Comparison of ENCODE assay signal across 15 cellular contexts in genomic region chr15:31464216-31465082, GRCh38.
DNase-seq lines count a peak whose midpoint lies in the region; ATAC-seq, FAIRE-seq and TF ChIP-seq lines count a peak whose summit lies in the region.
"Had no signal": no experiment of that assay in that cellular context is flagged by ENCODE, and none has a peak within 500 bp of the region (broad histone marks: within the 10 kb centered on the region; RNA-seq: fewer than 3 reads in every experiment).

No MANE protein-coding gene starts in this region.

- H3K23ac ChIP-seq in IMR-90 (ENCODE audit: low read depth, low read length), result no peak overlapping the region

- WGBS in IMR-90 (ENCODE audit: extremely low coverage in 2 of 2, insufficient read length in 1 of 2), 2 experiments, result 69% methylated on average over 4 of the region's 13 CpGs; no CpG with 5 or more reads in 1 of the 2 experiments
- 77 to 79% methylated on average over 13 of the region's 13 CpGs for WGBS in esophagus, 2 donors
- WGBS in small intestine, 3 donors, result 70 to 76% (median 75%) methylated on average over 13 of the region's 13 CpGs

- H3K9me3 Mint-ChIP-seq in activated CD4-positive, alpha-beta T cell treated with anti-CD3 and anti-CD28 coated beads, Interleukin-2, amount 10 ng/mL, durations not matched to agents 7 days and 5 days, result peaks cover 2% of the 10 kb centered on the region
- no peaks in the 10 kb centered on the region for H3K9me3 Mint-ChIP-seq in type B pancreatic cell

- H3K4me1 Mint-ChIP-seq in activated CD4-positive, alpha-beta T cell treated with anti-CD3 and anti-CD28 coated beads, Interleukin-2, amount 10 ng/mL, durations not matched to agents 7 days and 5 days, result peaks cover 8% of the 10 kb centered on the region
- H3K4me1 Mint-ChIP-seq in type B pancreatic cell (ENCODE audit: unreplicated experiment), result no peaks in the 10 kb centered on the region

- no peak overlapping the region for H4K8ac ChIP-seq in IMR-90 (ENCODE audit: low read depth in 2 of 2, low read length in 2 of 2)

- H3K4me2 ChIP-seq in IMR-90 (ENCODE audit: low read depth, low read length), result no peak overlapping the region

- H3K4me1 ChIP-seq in IMR-90 (ENCODE audit: control insufficient read depth, insufficient read depth, low read length) (no peaks in the 10 kb centered on the region; the same call in 1 of the 2 replicates), esophagus (ENCODE audit: control insufficient read depth in 2 of 2, insufficient read depth in 2 of 2, low read length in 1 of 2) (peaks cover 4 to 21% of the 10 kb centered on the region in 2 donors), small intestine (ENCODE audit: control insufficient read depth in 2 of 2, insufficient read depth in 1 of 2, low read depth in 1 of 2, low read length in 1 of 2) (peaks cover 4 to 11% of the 10 kb centered on the region in 2 donors)
- H3K4me1 ChIP-seq: prostate gland, upper lobe of left lung had no signal

- no peak overlapping the region for H3K9ac ChIP-seq in IMR-90 (ENCODE audit: low read depth, low read length)

- POLR2A ChIA-PET in activated CD4-positive, alpha-beta T cell treated with anti-CD3 and anti-CD28 coated beads, Interleukin-2, amount 10 ng/mL, durations not matched to agents 7 days and 5 days (lab: Charles Lee), result no interaction called here
- POLR2A ChIA-PET in IMR-90 (lab: Charles Lee; ENCODE audit: unreplicated experiment), result no interaction called here

- H3K18ac ChIP-seq in IMR-90 (ENCODE audit: low read depth, low read length), result no peak overlapping the region

- H2BK20ac ChIP-seq in IMR-90 (ENCODE audit: low read depth, low read length), result no peak overlapping the region

- H3K27ac ChIP-seq in IMR-90 (ENCODE audit: insufficient read depth, low read length), result no peak overlapping the region
- H3K27ac ChIP-seq in esophagus (ENCODE audit: low read depth in 2 of 2, low read length in 1 of 2), result peak overlapping the region; percentile 76 to 91
- peak overlapping the region; percentile 72 to 94 for H3K27ac ChIP-seq in small intestine (ENCODE audit: low read depth in 1 of 2, low read length in 1 of 2)
- H3K27ac ChIP-seq: prostate gland, SK-N-MC, upper lobe of left lung had no signal

- no peak overlapping the region for H2BK120ac ChIP-seq in IMR-90 (ENCODE audit: low read depth, low read length)

- no peak overlapping the region for H2BK5ac ChIP-seq in IMR-90 (ENCODE audit: low read depth, low read length, poor library complexity, severe bottlenecking)

- H3K36me3 ChIP-seq in IMR-90 (ENCODE audit: control insufficient read depth, insufficient read depth, low read length) (no peaks in the 10 kb centered on the region), esophagus (ENCODE audit: control insufficient read depth in 2 of 2, insufficient read depth in 2 of 2, low read length in 1 of 2) (no peaks in the 10 kb centered on the region), small intestine (ENCODE audit: control insufficient read depth in 2 of 2, insufficient read depth in 2 of 2, low read length in 2 of 2) (no peaks in the 10 kb centered on the region)
- H3K36me3 ChIP-seq: prostate gland, upper lobe of left lung had no signal

- TF ChIP-seq CTCF in IMR-90 (conservative IDR thresholded peaks at IDR 0.05; ENCODE audit: low read depth, low read length) (no peak), type B pancreatic cell (conservative IDR thresholded peaks at IDR 0.05) (no peak), omental fat pad (IDR thresholded peaks at IDR 0.05) (no peak)

- TF ChIP-seq POLR2A in IMR-90 (IDR thresholded peaks at IDR 0.05; ENCODE audit: low read depth, low read length), result no peak

- peak; percentile 2 for DNase-seq in activated CD4-positive, alpha-beta T cell treated with anti-CD3 and anti-CD28 coated beads for 1 hour
- DNase-seq in activated CD4-positive, alpha-beta T cell treated with anti-CD3 and anti-CD28 coated beads, Interleukin-2, amount 10 ng/mL, durations not matched to agents 7 days and 5 days, result no peak
- DNase-seq in IMR-90 (no peak), small intestine (no peak), type B pancreatic cell (ENCODE audit: extremely low spot score, unreplicated experiment) (no peak), omental fat pad (ENCODE audit: low spot score) (no peak), RCC 7860 (ENCODE audit: low spot score) (no peak)
- DNase-seq: NK-92 treated with Interleukin-12 subunit alpha and Interleukin-12 subunit beta, amount 100 ng/mL, for 24 hours; upper lobe of left lung had no signal

- no peak overlapping the region for H4K91ac ChIP-seq in IMR-90 (ENCODE audit: insufficient read depth, low read depth, low read length)

- H3K56ac ChIP-seq in IMR-90 (ENCODE audit: extremely low read depth, insufficient read depth, low read length), result no peak overlapping the region

- H3K4me3 ChIP-seq in IMR-90 (ENCODE audit: insufficient read depth, low read depth, low read length) (no peak overlapping the region), esophagus (ENCODE audit: low read depth in 1 of 2, low read length in 2 of 2) (no peak overlapping the region), small intestine (ENCODE audit: low read depth in 1 of 2, low read length in 2 of 2) (no peak overlapping the region)
- H3K4me3 ChIP-seq: prostate gland, SK-N-MC, upper lobe of left lung had no signal

- no peak overlapping the region for H4K5ac ChIP-seq in IMR-90 (ENCODE audit: low read depth, low read length)

- intact Hi-C loops in IMR-90 (cut with micrococcal nuclease), result no loop called here

- H3K79me1 ChIP-seq in IMR-90 (ENCODE audit: low read depth in 1 of 2, low read length in 2 of 2), result no peaks in the 10 kb centered on the region

- BruUV-seq in IMR-90 (replicated peaks; lab: Mats Ljungman, UMichigan), result no TSS peak

- H2AK5ac ChIP-seq in IMR-90 (ENCODE audit: low read depth, low read length), result peak overlapping the region; percentile 28; the same call in 1 of the 2 replicates

- H2BK15ac ChIP-seq in IMR-90 (ENCODE audit: low read depth, low read length), result no peak overlapping the region

- CTCF ChIA-PET in activated CD4-positive, alpha-beta T cell treated with anti-CD3 and anti-CD28 coated beads, Interleukin-2, amount 10 ng/mL, durations not matched to agents 7 days and 5 days (lab: Charles Lee), result interaction anchor here (0.8 to 2.7 kb wide), 4 partner anchors 8 to 24 kb away, joined by 3 to 10 read pairs (median 6); no protein-coding TSS in a partner anchor
- CTCF ChIA-PET in IMR-90 (lab: Yijun Ruan, JAX), result interaction anchor here (0.7 to 1.7 kb wide), 2 partner anchors 24 to 72 kb away, joined by 3 read pairs; no protein-coding TSS in a partner anchor

- peak overlapping the region; percentile 51 for H2AFZ ChIP-seq in IMR-90 (replicated peaks; ENCODE audit: low read length, poor library complexity)

- H4K20me1 ChIP-seq in IMR-90 (ENCODE audit: insufficient read depth, low read length), result no peaks in the 10 kb centered on the region

- no peak for TF ChIP-seq RAD21 in IMR-90 (IDR thresholded peaks at IDR 0.05; ENCODE audit: low read length)

- FAIRE-seq in small intestine (lab: Jason Lieb, UNC) (no peak), RCC 7860 (lab: Jason Lieb, UNC) (no peak)
- FAIRE-seq: HepG2, islet of Langerhans had no signal

- H3K9me3 ChIP-seq in IMR-90 (ENCODE audit: control insufficient read depth, insufficient read depth, low read length) (no peaks in the 10 kb centered on the region), esophagus (ENCODE audit: control insufficient read depth in 2 of 2, insufficient read depth in 1 of 2, low read depth in 1 of 2, low read length in 1 of 2) (no peaks in the 10 kb centered on the region), small intestine (ENCODE audit: control insufficient read depth, low read depth) (no peaks in the 10 kb centered on the region)
- H3K9me3 ChIP-seq: prostate gland, upper lobe of left lung had no signal

- H3K4me3 Mint-ChIP-seq in activated CD4-positive, alpha-beta T cell treated with anti-CD3 and anti-CD28 coated beads, Interleukin-2, amount 10 ng/mL, durations not matched to agents 7 days and 5 days, result no peak overlapping the region
- no peak overlapping the region for H3K4me3 Mint-ChIP-seq in type B pancreatic cell
- H3K4me3 Mint-ChIP-seq: activated naive CD8-positive, alpha-beta T cell had no signal

- peak overlapping the region; percentile 65 for H2AK9ac ChIP-seq in IMR-90 (replicated peaks; ENCODE audit: low read depth, low read length, poor library complexity)

- H3K27me3 ChIP-seq in IMR-90 (ENCODE audit: control insufficient read depth, insufficient read depth, low read length) (peaks cover 16% of the 10 kb centered on the region), esophagus (ENCODE audit: control insufficient read depth in 1 of 2, insufficient read depth in 2 of 2, low read length in 2 of 2) (no peaks in the 10 kb centered on the region), small intestine (ENCODE audit: control insufficient read depth in 2 of 2, insufficient read depth in 2 of 2, low read length in 2 of 2) (no peaks in the 10 kb centered on the region)
- H3K27me3 ChIP-seq: upper lobe of left lung had no signal

- H3K9me1 ChIP-seq in IMR-90 (ENCODE audit: insufficient read depth, low read length), result no peaks in the 10 kb centered on the region

- no peak overlapping the region for H3K14ac ChIP-seq in IMR-90 (replicated peaks; ENCODE audit: low read depth, low read length)

- peaks cover 4% of the 10 kb centered on the region for H3K36me3 Mint-ChIP-seq in activated CD4-positive, alpha-beta T cell treated with anti-CD3 and anti-CD28 coated beads, Interleukin-2, amount 10 ng/mL, durations not matched to agents 7 days and 5 days (ENCODE audit: low read depth)
- H3K36me3 Mint-ChIP-seq in type B pancreatic cell, result no peaks in the 10 kb centered on the region
- H3K36me3 Mint-ChIP-seq: activated naive CD8-positive, alpha-beta T cell had no signal

- H3K27me3 Mint-ChIP-seq in activated CD4-positive, alpha-beta T cell treated with anti-CD3 and anti-CD28 coated beads, Interleukin-2, amount 10 ng/mL, durations not matched to agents 7 days and 5 days, result no peaks in the 10 kb centered on the region
- H3K27me3 Mint-ChIP-seq in type B pancreatic cell, result peaks cover 5% of the 10 kb centered on the region
- H3K27me3 Mint-ChIP-seq: activated naive CD8-positive, alpha-beta T cell had no signal

- dilution Hi-C loops in IMR-90 (cut with HindIII; ENCODE audit: low sequenced_read_pairs, unreplicated experiment), result no loop called here

- in situ Hi-C loops in IMR-90 (cut with MboI; ENCODE audit: low sequenced_read_pairs), result no loop called here

- no peak for ATAC-seq in IMR-90 (ENCODE audit: low read depth)
- ATAC-seq in omental fat pad (ENCODE audit: low FRiP score), result no peak
- ATAC-seq: HepG2 had no signal

- no peak overlapping the region for H3K4ac ChIP-seq in IMR-90 (ENCODE audit: low read depth, low read length)

- no peak overlapping the region for H3K27ac Mint-ChIP-seq in activated CD4-positive, alpha-beta T cell treated with anti-CD3 and anti-CD28 coated beads, Interleukin-2, amount 10 ng/mL, durations not matched to agents 7 days and 5 days
- H3K27ac Mint-ChIP-seq in type B pancreatic cell, result no peak overlapping the region
- H3K27ac Mint-ChIP-seq: activated naive CD8-positive, alpha-beta T cell had no signal

TF ChIP-seq in IMR-90, 13 proteins besides CTCF, POLR2A, EP300 and RAD21 (continues in another document):
- TF ChIP-seq CEBPB (IDR thresholded peaks at IDR 0.05; ENCODE audit: low read depth, low read length), result no peak
